Comparison of ENCODE assay signal across 8 cellular contexts in genomic region chr1:166489670-166490436, GRCh38.
DNase-seq lines count a peak whose midpoint lies in the region; ATAC-seq and TF ChIP-seq lines count a peak whose summit lies in the region.

No MANE protein-coding gene starts in this region.

- intact Hi-C loops in OCI-LY7 (cut with micrococcal nuclease; ENCODE audit: unreplicated experiment): no loop called here
- intact Hi-C loops in left lung (cut with DNase I): no loop called here

- peak; percentile 84 for ATAC-seq in HG03159 (IDR thresholded peaks at IDR 0.05; ENCODE audit: unreplicated experiment)
- peak; percentile 83 for ATAC-seq in left lung

- CTCF ChIA-PET in OCI-LY7 (lab: Charles Lee; ENCODE audit: unreplicated experiment): no interaction called here

- peak; percentile 34 for TF ChIP-seq POLR2A in GM19193 (IDR thresholded peaks at IDR 0.05; ENCODE audit: extremely low read depth, insufficient read depth, insufficient read length)

- peak overlapping the region; percentile 68 for H3K4me2 ChIP-seq in OCI-LY7 (ENCODE audit: low read length)

- no peaks in the 10 kb centered on the region for H4K20me1 ChIP-seq in OCI-LY7 (ENCODE audit: insufficient read depth, low read length)

- H3K9me2 ChIP-seq in OCI-LY7 (ENCODE audit: insufficient read depth, low read length): no peaks in the 10 kb centered on the region

- H3K4me1 ChIP-seq in OCI-LY7 (ENCODE audit: insufficient read depth, low read length, poor library complexity, severe bottlenecking): peaks cover 6% of the 10 kb centered on the region
- H3K4me1 ChIP-seq in left lung: peaks cover 0 to 9% of the 10 kb centered on the region in 2 donors

- H3K27ac ChIP-seq in C4-2B: peak overlapping the region; percentile 21; the same call in 1 of the 2 replicates
- H3K27ac ChIP-seq in OCI-LY7 (ENCODE audit: low read depth, low read length, poor library complexity, severe bottlenecking): no peak overlapping the region
- H3K27ac ChIP-seq in left lung: peak overlapping the region; percentile 19 to 75

- H2AFZ ChIP-seq in OCI-LY7 (ENCODE audit: low read length): peak overlapping the region; percentile 94

- H3K9me3 ChIP-seq in OCI-LY7 (ENCODE audit: low read length) (no peaks in the 10 kb centered on the region), left lung (no peaks in the 10 kb centered on the region)

- no peak for TF ChIP-seq CTCF in C4-2B (conservative IDR thresholded peaks at IDR 0.05)
- TF ChIP-seq CTCF in OCI-LY7 (conservative IDR thresholded peaks at IDR 0.05; ENCODE audit: low read length): no peak
- no peak for TF ChIP-seq CTCF in left lung (IDR thresholded peaks at IDR 0.05)
- no peak for TF ChIP-seq CTCF in foreskin fibroblast (IDR thresholded peaks at IDR 0.05; ENCODE audit: low read depth, low read length)

- DNase-seq in OCI-LY7 (ENCODE audit: low spot score) (peak; percentile 40), left lung (peak; percentile 36 to 61), foreskin fibroblast (no peak)
- DNase-seq in activated T-cell treated with anti-CD3 and anti-CD28 coated beads, Interleukin-2, amount 50 U/mL, for 48 hours: peak; percentile 70 to 73
- DNase-seq in stimulated activated CD8-positive, alpha-beta memory T cell treated with anti-CD3 and anti-CD28 coated beads, Interleukin-7, amount 100 ng/mL, for 4 hours (ENCODE audit: low read depth in 2 of 2): peak; percentile 28 to 49

- H3K4me3 ChIP-seq in OCI-LY7 (ENCODE audit: low read depth, low read length, poor library complexity, severe bottlenecking) (peak overlapping the region; percentile 64), left lung (peak overlapping the region; percentile 19 to 37), foreskin fibroblast (ENCODE audit: low read depth in 1 of 2, low read length in 2 of 2) (peak overlapping the region in 1 of 2 donors; percentile 22)

- POLR2A ChIA-PET in OCI-LY7 (lab: Charles Lee): interaction anchor here (0.5 to 0.6 kb wide), 2 partner anchors 354 to 1490 kb away, joined by 4 read pairs; no protein-coding TSS in a partner anchor

- no peaks in the 10 kb centered on the region for H3K79me2 ChIP-seq in OCI-LY7 (ENCODE audit: insufficient read depth, low read depth, low read length)

- no TSS peak for BruUV-seq in OCI-LY7 (replicated peaks; lab: Mats Ljungman, UMichigan)

- H3K27me3 ChIP-seq in left lung: no peaks in the 10 kb centered on the region

- no peaks in the 10 kb centered on the region for H3K36me3 ChIP-seq in OCI-LY7 (ENCODE audit: insufficient read depth, low read length)
- H3K36me3 ChIP-seq in left lung: no peaks in the 10 kb centered on the region

Comparison
In these comparisons a context has a peak if more than half of its experiments do, and no peak if none do; other contexts are left out.
1. DNase-seq: peak in OCI-LY7 (single experiment), activated T-cell treated with anti-CD3 and anti-CD28 coated beads, Interleukin-2, amount 50 U/mL, for 48 hours (2 of 2), left lung (2 of 2) and stimulated activated CD8-positive, alpha-beta memory T cell treated with anti-CD3 and anti-CD28 coated beads, Interleukin-7, amount 100 ng/mL, for 4 hours (2 of 2); none in foreskin fibroblast (0 of 2).